29 cellular contexts compared by ENCODE assay signal in genomic region chr9:12738296-12738695, GRCh38. TPM values are rescaled to one million over a fixed set of nuclear protein-coding genes. Genes with fewer than 3 reads are reported as not detected.
"Had no signal": no experiment of that assay in that cellular context is flagged by ENCODE, and none has a peak within 500 bp of the region (broad histone marks: within the 10 kb centered on the region; RNA-seq: fewer than 3 reads in every experiment).

No MANE protein-coding gene starts in this region.

- H3K4me3 ChIP-seq: cardiac muscle cell, SK-N-MC had no signal

- DNase-seq: activated CD4-positive, alpha-beta memory T cell treated with anti-CD3 and anti-CD28 coated beads, Interleukin-2, amount 10 ng/mL, durations not matched to agents 7 days and 5 days; activated CD4-positive, alpha-beta T cell treated with anti-CD3 and anti-CD28 coated beads for 36 hours; activated CD4-positive, alpha-beta T cell treated with anti-CD3 and anti-CD28 coated beads, Interleukin-2, amount 50 U/mL, for 1 hour; activated gamma-delta T cell; activated naive CD4-positive, alpha-beta T cell treated with anti-CD3 and anti-CD28 coated beads for 36 hours; activated T-cell treated with anti-CD3 and anti-CD28 coated beads for 4 hours; activated T-cell treated with anti-CD3 and anti-CD28 coated beads, Interleukin-2, amount 50 U/mL, for 48 hours; amygdala; brain microvascular endothelial cell; MM.1S; NCI-H1105 treated with DMSO at 0.1 percent for 48 hours; NCI-H1436 treated with DMSO at 0.1 percent for 48 hours; NCI-H187; NCI-H2081 treated with DMSO at 0.1 percent for 48 hours; NCI-H446; NCI-H526; NCI-H774; NK-92 treated with Interleukin-12 subunit alpha and Interleukin-12 subunit beta, amount 100 ng/mL, for 24 hours; OCI-M1; RPMI8226; T-cell had no signal

- H3K36me3 ChIP-seq: brain microvascular endothelial cell, cardiac muscle cell had no signal

- H3K27me3 ChIP-seq: brain microvascular endothelial cell, cardiac muscle cell had no signal

- ATAC-seq: activated CD4-positive, alpha-beta T cell treated with anti-CD3 and anti-CD28 coated beads for 36 hours; activated T-helper 17 cell treated with anti-CD3 and anti-CD28 coated beads, Interleukin-2, amount 50 U/mL, for 72 hours; Panc1; Right ventricle myocardium inferior; T-cell had no signal

- H3K27ac ChIP-seq: brain microvascular endothelial cell, cardiac muscle cell, SK-N-MC, VCaP had no signal

RNA-seq across cellular contexts. Expression of gene LURAP1L, which starts 36.5 kb away (rescaled TPM):
- total RNA-seq: activated CD4-positive, alpha-beta memory T cell treated with anti-CD3 and anti-CD28 coated beads, Interleukin-2, amount 10 ng/mL, durations not matched to agents 7 days and 5 days; activated CD4-positive, alpha-beta T cell treated with anti-CD3 and anti-CD28 coated beads for 36 hours; activated CD8-positive, alpha-beta memory T cell treated with anti-CD3 and anti-CD28 coated beads for 36 hours; activated naive CD4-positive, alpha-beta T cell treated with anti-CD3 and anti-CD28 coated beads for 36 hours; activated T-helper 17 cell treated with anti-CD3 and anti-CD28 coated beads, Interleukin-2, amount 50 U/mL, for 72 hours; T-cell; T-helper 2 cell treated with Interferon-gamma antibody and Interleukin-4, amounts not matched to agents 100 ng/mL and 5 ng/mL, for 36 hours had no signal

RNA-seq across cellular contexts. Expression of gene TYRP1, which starts 45.1 kb away (rescaled TPM):
- total RNA-seq: activated CD4-positive, alpha-beta memory T cell treated with anti-CD3 and anti-CD28 coated beads, Interleukin-2, amount 10 ng/mL, durations not matched to agents 7 days and 5 days; activated CD4-positive, alpha-beta T cell treated with anti-CD3 and anti-CD28 coated beads for 36 hours; activated CD8-positive, alpha-beta memory T cell treated with anti-CD3 and anti-CD28 coated beads for 36 hours; activated naive CD4-positive, alpha-beta T cell treated with anti-CD3 and anti-CD28 coated beads for 36 hours; activated T-helper 17 cell treated with anti-CD3 and anti-CD28 coated beads, Interleukin-2, amount 50 U/mL, for 72 hours; T-cell; T-helper 2 cell treated with Interferon-gamma antibody and Interleukin-4, amounts not matched to agents 100 ng/mL and 5 ng/mL, for 36 hours had no signal
